In genomic region chr21:44392916-44393315, GRCh38 we compare ENCODE assay signal across 21 cellular contexts.
"Had no signal": no experiment of that assay in that cellular context is flagged by ENCODE, and none has a peak within 500 bp of the region (broad histone marks: within the 10 kb centered on the region; RNA-seq: fewer than 3 reads in every experiment).

No MANE protein-coding gene starts in this region.

- H3K4me3 ChIP-seq: esophagus squamous epithelium, left ventricle myocardium inferior, smooth muscle cell, stomach, testis had no signal

- H3K9me3 ChIP-seq: esophagus squamous epithelium, neutrophil, testis had no signal

- H3K4me2 ChIP-seq: smooth muscle cell had no signal

- H3K27me3 ChIP-seq: brain microvascular endothelial cell, neutrophil, testis had no signal

- DNase-seq: activated CD4-positive, alpha-beta T cell treated with anti-CD3 and anti-CD28 coated beads for 48 hours; activated CD8-positive, alpha-beta memory T cell treated with anti-CD3 and anti-CD28 coated beads, Interleukin-2, amount 50 U/mL, for 4 hours; activated CD8-positive, alpha-beta T cell treated with anti-CD3 and anti-CD28 coated beads, Interleukin-2, amount 10 ng/mL, durations not matched to agents 7 days and 5 days; activated naive CD8-positive, alpha-beta T cell treated with anti-CD3 and anti-CD28 coated beads, Interleukin-2, amount 10 ng/mL, durations not matched to agents 7 days and 5 days; activated T-cell treated with anti-CD3 and anti-CD28 coated beads, Interleukin-2, amount 50 U/mL, for 72 hours; brain microvascular endothelial cell; cortex of kidney; effector CD4-positive, alpha-beta T cell; esophagus squamous epithelium; foreskin fibroblast; hippocampal formation; kidney; left ventricle myocardium inferior; naive thymus-derived CD8-positive, alpha-beta T cell; right cardiac atrium; stomach; T-helper 2 cell had no signal

- H3K36me3 ChIP-seq: brain microvascular endothelial cell, esophagus squamous epithelium, left ventricle myocardium inferior had no signal

- H3K27ac ChIP-seq: brain microvascular endothelial cell, esophagus squamous epithelium, left ventricle myocardium inferior, neutrophil, testis had no signal

- ATAC-seq: activated CD8-positive, alpha-beta T cell treated with anti-CD3 and anti-CD28 coated beads, Interleukin-2, amount 10 ng/mL, durations not matched to agents 7 days and 5 days; activated T-cell treated with anti-CD3 and anti-CD28 coated beads, Interleukin-2, amount 50 U/mL, for 72 hours; naive thymus-derived CD8-positive, alpha-beta T cell; right cardiac atrium; WTC11 had no signal

- H3K4me1 ChIP-seq: esophagus squamous epithelium, left ventricle myocardium inferior, stomach, testis had no signal
